Comparison of ENCODE assay signal across 8 cellular contexts in genomic region chr1:242454262-242455051, GRCh38.
A peak's percentile ranks its signal among the peaks of the same experiment; 100 is the strongest.
DNase-seq lines count a peak whose midpoint lies in the region; ATAC-seq lines count a peak whose summit lies in the region.

No MANE protein-coding gene starts in this region.

- DNase-seq in CMK (ENCODE audit: low read depth): peak; percentile 9
- peak; percentile 60 for DNase-seq in NCI-H82 (lab: John Stamatoyannopoulos, UW)
- peak; percentile 68 for DNase-seq in cerebellum (ENCODE audit: low spot score)
- peak; percentile 69 for DNase-seq in myocyte (ENCODE audit: low read depth)
- DNase-seq in islet precursor cell: no peak
- no peak for DNase-seq in COLO668 (lab: John Stamatoyannopoulos, UW; ENCODE audit: unreplicated experiment)

- peak; percentile 64 for ATAC-seq in GM19035 (IDR thresholded peaks at IDR 0.05; ENCODE audit: unreplicated experiment)
- ATAC-seq in HG03439 (IDR thresholded peaks at IDR 0.05; ENCODE audit: unreplicated experiment): peak; percentile 72

Comparison
In these comparisons a context has a peak if more than half of its experiments do, and no peak if none do; other contexts are left out.
1. DNase-seq: peak in CMK (single experiment), NCI-H82 (single experiment), cerebellum (single experiment) and myocyte (single experiment); none in islet precursor cell (single experiment) and COLO668 (single experiment).